35 cellular contexts compared by ENCODE assay signal in genomic region chr12:52331039-52331438, GRCh38. TPM values are rescaled to one million over a fixed set of nuclear protein-coding genes. Genes with fewer than 3 reads are reported as not detected.
"Had no signal": no experiment of that assay in that cellular context is flagged by ENCODE, and none has a peak within 500 bp of the region (broad histone marks: within the 10 kb centered on the region; RNA-seq: fewer than 3 reads in every experiment).

No MANE protein-coding gene starts in this region.

- DNase-seq: activated CD4-positive, alpha-beta memory T cell treated with anti-CD3 and anti-CD28 coated beads, Interleukin-2, amount 10 ng/mL, durations not matched to agents 7 days and 5 days; activated CD4-positive, alpha-beta T cell treated with anti-CD3 and anti-CD28 coated beads for 1 hour; activated CD4-positive, alpha-beta T cell treated with anti-CD3 and anti-CD28 coated beads for 4 hours; activated CD4-positive, alpha-beta T cell treated with anti-CD3 and anti-CD28 coated beads, Interleukin-2, amount 10 ng/mL, durations not matched to agents 7 days and 5 days; activated CD4-positive, alpha-beta T cell treated with anti-CD3 and anti-CD28 coated beads, Interleukin-2, amount 50 U/mL, for 4 hours; activated CD4-positive, CD25-positive, alpha-beta regulatory T cell; activated CD8-positive, alpha-beta memory T cell treated with anti-CD3 and anti-CD28 coated beads, Interleukin-2, amount 50 U/mL, for 48 hours; activated naive CD4-positive, alpha-beta T cell treated with anti-CD3 and anti-CD28 coated beads for 36 hours; activated naive CD8-positive, alpha-beta T cell treated with anti-CD3 and anti-CD28 coated beads for 36 hours; activated naive CD8-positive, alpha-beta T cell treated with anti-CD3 and anti-CD28 coated beads, Interleukin-2, amount 50 U/mL, for 24 hours; activated T-cell treated with anti-CD3 and anti-CD28 coated beads for 4 hours; activated T-cell treated with anti-CD3 and anti-CD28 coated beads, Interleukin-2, amount 50 U/mL, for 24 hours; activated T-cell treated with anti-CD3 and anti-CD28 coated beads, Interleukin-2, amount 50 U/mL, for 72 hours; adrenal gland; amygdala; body of pancreas; central memory CD4-positive, alpha-beta T cell; cerebellar nuclear complex; colonic mucosa; effector CD8-positive, alpha-beta T cell; esophagus squamous epithelium; foreskin melanocyte; T-helper 2 cell had no signal

- H3K4me1 ChIP-seq: adrenal gland, colonic mucosa, gastroesophageal sphincter had no signal

- H3K36me3 ChIP-seq: adrenal gland, cardiac muscle cell, colonic mucosa, esophagus squamous epithelium, gastroesophageal sphincter had no signal

- H3K4me3 ChIP-seq: adrenal gland, body of pancreas, cardiac muscle cell, colonic mucosa, esophagus squamous epithelium, gastroesophageal sphincter had no signal

- H3K27ac ChIP-seq: adrenal gland, body of pancreas, cardiac muscle cell, colonic mucosa, epithelial cell of prostate, esophagus squamous epithelium, gastroesophageal sphincter had no signal

- ATAC-seq: activated naive CD8-positive, alpha-beta T cell treated with anti-CD3 and anti-CD28 coated beads, Interleukin-2, amount 50 U/mL, for 24 hours; activated T-cell treated with anti-CD3 and anti-CD28 coated beads, Interleukin-2, amount 50 U/mL, for 72 hours; body of pancreas; gastroesophageal sphincter had no signal

- FAIRE-seq: endometrium, endothelial cell of umbilical vein had no signal

- H3K9me3 ChIP-seq: adrenal gland, body of pancreas, colonic mucosa had no signal

RNA-seq across cellular contexts. Expression of gene KRT83, which starts 9.8 kb away (rescaled TPM):
- total RNA-seq: activated CD4-positive, alpha-beta memory T cell treated with anti-CD3 and anti-CD28 coated beads, Interleukin-2, amount 10 ng/mL, durations not matched to agents 7 days and 5 days; activated CD4-positive, alpha-beta T cell treated with anti-CD3 and anti-CD28 coated beads, Interleukin-2, amount 10 ng/mL, durations not matched to agents 7 days and 5 days; activated naive CD4-positive, alpha-beta T cell treated with anti-CD3 and anti-CD28 coated beads for 36 hours; activated naive CD8-positive, alpha-beta T cell treated with anti-CD3 and anti-CD28 coated beads for 36 hours; activated T-cell treated with anti-CD3 and anti-CD28 coated beads, Interleukin-2, amount 50 U/mL, for 72 hours; adrenal gland; aorta; body of pancreas; cardiac muscle cell; colonic mucosa; dermis microvascular lymphatic vessel endothelial cell; endothelial cell of umbilical vein; esophagus squamous epithelium; fibroblast of lung; fibroblast of villous mesenchyme; gastroesophageal sphincter; glomerular endothelial cell; T-helper 1 cell treated with Interleukin-12 subunit alpha and Interleukin-12 subunit beta and Interleukin-4 antibody, amounts not matched to agents 30 ng/mL and 1 ng/mL, for 36 hours had no signal
- polyA plus RNA-seq: adrenal gland, aorta, cardiac muscle cell, endothelial cell of umbilical vein, esophagus, fibroblast of lung had no signal

RNA-seq across cellular contexts. Expression of gene KRT85, which starts 36.2 kb away (rescaled TPM):
- total RNA-seq: activated CD4-positive, alpha-beta memory T cell treated with anti-CD3 and anti-CD28 coated beads, Interleukin-2, amount 10 ng/mL, durations not matched to agents 7 days and 5 days; activated CD4-positive, alpha-beta T cell treated with anti-CD3 and anti-CD28 coated beads, Interleukin-2, amount 10 ng/mL, durations not matched to agents 7 days and 5 days; activated naive CD4-positive, alpha-beta T cell treated with anti-CD3 and anti-CD28 coated beads for 36 hours; activated naive CD8-positive, alpha-beta T cell treated with anti-CD3 and anti-CD28 coated beads for 36 hours; activated T-cell treated with anti-CD3 and anti-CD28 coated beads, Interleukin-2, amount 50 U/mL, for 72 hours; adrenal gland; aorta; body of pancreas; colonic mucosa; dermis microvascular lymphatic vessel endothelial cell; endothelial cell of umbilical vein; esophagus squamous epithelium; fibroblast of lung; fibroblast of villous mesenchyme; gastroesophageal sphincter; glomerular endothelial cell; T-helper 1 cell treated with Interleukin-12 subunit alpha and Interleukin-12 subunit beta and Interleukin-4 antibody, amounts not matched to agents 30 ng/mL and 1 ng/mL, for 36 hours had no signal
- polyA plus RNA-seq: adrenal gland, aorta, cardiac muscle cell, endothelial cell of umbilical vein, esophagus, fibroblast of lung had no signal

RNA-seq across cellular contexts. Expression of gene KRT81, which starts 39.7 kb away (rescaled TPM):
- total RNA-seq: activated CD4-positive, alpha-beta memory T cell treated with anti-CD3 and anti-CD28 coated beads, Interleukin-2, amount 10 ng/mL, durations not matched to agents 7 days and 5 days; activated CD4-positive, alpha-beta T cell treated with anti-CD3 and anti-CD28 coated beads, Interleukin-2, amount 10 ng/mL, durations not matched to agents 7 days and 5 days; activated naive CD4-positive, alpha-beta T cell treated with anti-CD3 and anti-CD28 coated beads for 36 hours; activated naive CD8-positive, alpha-beta T cell treated with anti-CD3 and anti-CD28 coated beads for 36 hours; activated T-cell treated with anti-CD3 and anti-CD28 coated beads, Interleukin-2, amount 50 U/mL, for 72 hours; body of pancreas; cardiac muscle cell; endothelial cell of umbilical vein; esophagus squamous epithelium; fibroblast of lung; fibroblast of villous mesenchyme; glomerular endothelial cell; T-helper 1 cell treated with Interleukin-12 subunit alpha and Interleukin-12 subunit beta and Interleukin-4 antibody, amounts not matched to agents 30 ng/mL and 1 ng/mL, for 36 hours had no signal
- polyA plus RNA-seq: adrenal gland, cardiac muscle cell, endothelial cell of umbilical vein, fibroblast of lung had no signal

RNA-seq across cellular contexts. Expression of gene KRT84, which starts 54.4 kb away (rescaled TPM):
- total RNA-seq: activated CD4-positive, alpha-beta memory T cell treated with anti-CD3 and anti-CD28 coated beads, Interleukin-2, amount 10 ng/mL, durations not matched to agents 7 days and 5 days; activated CD4-positive, alpha-beta T cell treated with anti-CD3 and anti-CD28 coated beads, Interleukin-2, amount 10 ng/mL, durations not matched to agents 7 days and 5 days; activated naive CD4-positive, alpha-beta T cell treated with anti-CD3 and anti-CD28 coated beads for 36 hours; activated naive CD8-positive, alpha-beta T cell treated with anti-CD3 and anti-CD28 coated beads for 36 hours; activated T-cell treated with anti-CD3 and anti-CD28 coated beads, Interleukin-2, amount 50 U/mL, for 72 hours; adrenal gland; aorta; body of pancreas; cardiac muscle cell; colonic mucosa; dermis microvascular lymphatic vessel endothelial cell; endothelial cell of umbilical vein; fibroblast of lung; fibroblast of villous mesenchyme; gastroesophageal sphincter; glomerular endothelial cell; T-helper 1 cell treated with Interleukin-12 subunit alpha and Interleukin-12 subunit beta and Interleukin-4 antibody, amounts not matched to agents 30 ng/mL and 1 ng/mL, for 36 hours had no signal
- polyA plus RNA-seq: adrenal gland, aorta, cardiac muscle cell, endothelial cell of umbilical vein, fibroblast of lung had no signal

RNA-seq across cellular contexts. Expression of gene KRT86, which starts 56.6 kb away (rescaled TPM):
- total RNA-seq: activated CD4-positive, alpha-beta T cell treated with anti-CD3 and anti-CD28 coated beads, Interleukin-2, amount 10 ng/mL, durations not matched to agents 7 days and 5 days; activated naive CD8-positive, alpha-beta T cell treated with anti-CD3 and anti-CD28 coated beads for 36 hours; cardiac muscle cell; endothelial cell of umbilical vein; esophagus squamous epithelium; glomerular endothelial cell had no signal
- polyA plus RNA-seq: endothelial cell of umbilical vein had no signal
